8 cellular contexts compared by ENCODE assay signal in the genomic region with DNA sequence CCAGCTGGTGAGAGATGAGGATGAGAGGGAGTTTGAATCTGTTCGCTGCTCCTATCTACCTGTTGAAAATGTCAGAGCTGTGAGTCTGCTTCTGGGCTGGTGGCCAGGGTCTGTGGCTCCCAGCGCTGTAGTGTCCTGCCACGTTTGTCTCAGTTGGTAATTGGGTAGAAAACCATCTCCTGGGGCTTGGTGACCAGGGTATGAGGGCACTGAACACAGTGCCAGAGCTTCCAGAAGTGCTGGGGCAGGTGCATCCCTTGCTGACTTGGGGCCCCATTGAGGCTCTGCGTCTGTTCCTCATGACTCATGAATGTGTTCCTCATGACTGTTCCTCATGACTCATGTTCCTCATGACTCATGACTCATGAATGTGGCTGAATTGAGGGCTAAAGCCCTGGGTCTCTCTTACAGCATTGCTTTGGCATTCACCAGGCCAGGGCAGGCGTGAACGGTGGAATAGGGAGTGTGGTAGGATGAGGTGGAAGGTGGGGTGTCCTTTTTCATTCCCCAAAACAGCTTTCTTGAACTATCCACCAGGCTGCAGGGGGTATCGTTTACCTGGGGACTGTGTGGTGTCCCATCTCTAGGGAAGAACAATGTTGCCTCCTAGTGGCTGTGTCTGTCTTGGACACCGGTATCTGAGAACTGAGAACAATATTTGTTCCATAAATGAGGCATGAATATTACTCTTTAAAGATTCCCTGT.
DNase-seq lines count a peak whose midpoint lies in the region; ATAC-seq and TF ChIP-seq lines count a peak whose summit lies in the region.

No MANE protein-coding gene starts in this region.

- in situ Hi-C loops in gastrocnemius medialis (cut with MboI; ENCODE audit: low sequenced_read_pairs in 4 of 4) = loop anchor here in 1 of 4 donors (25.0 kb wide), 1 partner anchor 537 kb away; the partner anchor contains the start of gene FJX1

- no peak overlapping the region for H3K4me3 Mint-ChIP-seq in CD4-positive, CD25-positive, alpha-beta regulatory T cell
- no peak overlapping the region for H3K4me3 Mint-ChIP-seq in activated T-cell treated with anti-CD3 and anti-CD28 coated beads, Interleukin-2, amount 50 U/mL, for 24 hours

- DNase-seq in CD4-positive, CD25-positive, alpha-beta regulatory T cell = peak in 1 of 3 donors; percentile 13
- DNase-seq in NCI-H226 (peak; percentile 99), glomerular endothelial cell (ENCODE audit: extremely low read depth, low read depth, low spot score) (peak; percentile 100), gastrocnemius medialis (peak; percentile 54 to 65), mesenteric fat pad (ENCODE audit: low spot score) (no peak)
- DNase-seq in activated T-cell treated with anti-CD3 and anti-CD28 coated beads, Interleukin-2, amount 50 U/mL, for 24 hours = peak; percentile 47

- intact Hi-C loops in gastrocnemius medialis (cut with DNase I; ENCODE audit: low total_unique reads) = loop anchor here (1.0 to 10.0 kb wide), 2 partner anchors 37 to 115 kb away; no protein-coding TSS in a partner anchor

- H3K4me1 Mint-ChIP-seq in CD4-positive, CD25-positive, alpha-beta regulatory T cell = no peaks in the 10 kb centered on the region
- peaks cover 15% of the 10 kb centered on the region for H3K4me1 Mint-ChIP-seq in activated T-cell treated with anti-CD3 and anti-CD28 coated beads, Interleukin-2, amount 50 U/mL, for 24 hours (ENCODE audit: low read depth)

- TF ChIP-seq CTCF in gastrocnemius medialis (IDR thresholded peaks at IDR 0.05 in 4 of 5, conservative IDR thresholded peaks at IDR 0.05 in 1 of 5) = peak in 4 of 5 experiments; percentile 18 to 45 (median 38)

- peaks cover 0 to 2% (median 0%) of the 10 kb centered on the region in 7 donors for H3K9me3 Mint-ChIP-seq in CD4-positive, CD25-positive, alpha-beta regulatory T cell
- H3K9me3 Mint-ChIP-seq in activated T-cell treated with anti-CD3 and anti-CD28 coated beads, Interleukin-2, amount 50 U/mL, for 24 hours = no peaks in the 10 kb centered on the region

- H3K9me3 ChIP-seq in CD4-positive, CD25-positive, alpha-beta regulatory T cell (ENCODE audit: control insufficient read depth in 2 of 2, low read length in 2 of 2) = no peaks in the 10 kb centered on the region
- H3K9me3 ChIP-seq in gastrocnemius medialis = no peaks in the 10 kb centered on the region

- ATAC-seq in CD4-positive, CD25-positive, alpha-beta regulatory T cell (ENCODE audit: low read depth in 2 of 2) = peak; percentile 66
- ATAC-seq in GM18517 (IDR thresholded peaks at IDR 0.05; ENCODE audit: unreplicated experiment) (peak; percentile 77), HG02981 (IDR thresholded peaks at IDR 0.05; ENCODE audit: unreplicated experiment) (peak; percentile 82), gastrocnemius medialis (peak; percentile 96 to 99)

- peak in 1 of 2 donors; percentile 22 for TF ChIP-seq POLR2A in gastrocnemius medialis (IDR thresholded peaks at IDR 0.05)

- H3K36me3 Mint-ChIP-seq in CD4-positive, CD25-positive, alpha-beta regulatory T cell = no peaks in the 10 kb centered on the region
- no peaks in the 10 kb centered on the region for H3K36me3 Mint-ChIP-seq in activated T-cell treated with anti-CD3 and anti-CD28 coated beads, Interleukin-2, amount 50 U/mL, for 24 hours (ENCODE audit: low read depth)

- H3K27ac ChIP-seq in CD4-positive, CD25-positive, alpha-beta regulatory T cell (ENCODE audit: insufficient read depth, low read length, poor library complexity, severe bottlenecking) = no peak overlapping the region
- H3K27ac ChIP-seq in gastrocnemius medialis = peak overlapping the region in 3 of 4 donors; percentile 53 to 68 (median 55)

- H3K27me3 Mint-ChIP-seq in CD4-positive, CD25-positive, alpha-beta regulatory T cell = no peaks in the 10 kb centered on the region
- H3K27me3 Mint-ChIP-seq in activated T-cell treated with anti-CD3 and anti-CD28 coated beads, Interleukin-2, amount 50 U/mL, for 24 hours = peaks cover 24% of the 10 kb centered on the region

- H3K4me1 ChIP-seq in CD4-positive, CD25-positive, alpha-beta regulatory T cell (ENCODE audit: control insufficient read depth, insufficient read depth, low read length, poor library complexity, severe bottlenecking) = no peaks in the 10 kb centered on the region
- peaks cover 5% of the 10 kb centered on the region in 2 donors for H3K4me1 ChIP-seq in gastrocnemius medialis

- H3K36me3 ChIP-seq in CD4-positive, CD25-positive, alpha-beta regulatory T cell (ENCODE audit: control insufficient read depth, insufficient read depth, low read length) = no peaks in the 10 kb centered on the region
- no peaks in the 10 kb centered on the region for H3K36me3 ChIP-seq in gastrocnemius medialis

- H3K27ac Mint-ChIP-seq in CD4-positive, CD25-positive, alpha-beta regulatory T cell = no peak overlapping the region
- H3K27ac Mint-ChIP-seq in activated T-cell treated with anti-CD3 and anti-CD28 coated beads, Interleukin-2, amount 50 U/mL, for 24 hours = peak overlapping the region; percentile 78

- H3K27me3 ChIP-seq in CD4-positive, CD25-positive, alpha-beta regulatory T cell (ENCODE audit: control insufficient read depth, insufficient read depth, low read length) = no peaks in the 10 kb centered on the region
- H3K27me3 ChIP-seq in gastrocnemius medialis = no peaks in the 10 kb centered on the region

- H3K4me3 ChIP-seq in CD4-positive, CD25-positive, alpha-beta regulatory T cell (ENCODE audit: low read depth, low read length) = no peak overlapping the region
- no peak overlapping the region for H3K4me3 ChIP-seq in gastrocnemius medialis
